8 cellular contexts compared by ENCODE assay signal in genomic region chr18:11980555-11981382, GRCh38. TPM values are rescaled to one million over a fixed set of nuclear protein-coding genes. Genes with fewer than 3 reads are reported as not detected.
DNase-seq lines count a peak whose midpoint lies in the region; ATAC-seq and TF ChIP-seq lines count a peak whose summit lies in the region.

No MANE protein-coding gene starts in this region.

- CTCF ChIA-PET in activated CD4-positive, alpha-beta memory T cell treated with anti-CD3 and anti-CD28 coated beads for 36 hours (lab: Charles Lee), result interaction anchor here (0.8 to 5.0 kb wide), 6 partner anchors 13 to 58 kb away, joined by 3 to 36 read pairs (median 5); no protein-coding TSS in a partner anchor

- peak overlapping the region in 57 of 59 donors; percentile 13 to 90 (median 76) for H3K27ac ChIP-seq in dorsolateral prefrontal cortex

- peaks cover 2% of the 10 kb centered on the region for H3K36me3 Mint-ChIP-seq in activated CD4-positive, alpha-beta memory T cell treated with anti-CD3 and anti-CD28 coated beads for 36 hours

- H3K27me3 Mint-ChIP-seq in activated CD4-positive, alpha-beta memory T cell treated with anti-CD3 and anti-CD28 coated beads for 36 hours, result peaks cover 7% of the 10 kb centered on the region

- peak overlapping the region; percentile 62 for H3K27ac Mint-ChIP-seq in activated CD4-positive, alpha-beta memory T cell treated with anti-CD3 and anti-CD28 coated beads for 36 hours

- H3K4me3 Mint-ChIP-seq in activated CD4-positive, alpha-beta memory T cell treated with anti-CD3 and anti-CD28 coated beads for 36 hours, result peak overlapping the region; percentile 76

- intact Hi-C loops in activated CD4-positive, alpha-beta memory T cell treated with anti-CD3 and anti-CD28 coated beads for 36 hours (cut with micrococcal nuclease), result loop anchor here (1.0 to 5.0 kb wide), 8 partner anchors 33 to 1453 kb away; partner anchors contain the start of genes AFG3L2, CEP76, CHMP1B and MPPE1
- intact Hi-C loops in dorsolateral prefrontal cortex (cut with DNase I) (loop anchor here (5.0 kb wide), 2 partner anchors 33 to 128 kb away; partner anchors contain the start of gene CHMP1B (in 1 of the 2)), lower leg skin (cut with DNase I; ENCODE audit: low total_unique reads) (loop anchor here (5.0 kb wide), 1 partner anchor 33 kb away; no protein-coding TSS in a partner anchor)

- POLR2A ChIA-PET in activated CD4-positive, alpha-beta memory T cell treated with anti-CD3 and anti-CD28 coated beads for 36 hours (lab: Charles Lee), result interaction anchor here (0.9 to 2.3 kb wide), 5 partner anchors 34 to 396 kb away, joined by 3 to 11 read pairs (median 5); partner anchors contain the start of genes AFG3L2 and MPPE1

- TF ChIP-seq POLR2A in lower leg skin (IDR thresholded peaks at IDR 0.05), result no peak

- no peaks in the 10 kb centered on the region for H3K9me3 Mint-ChIP-seq in activated CD4-positive, alpha-beta memory T cell treated with anti-CD3 and anti-CD28 coated beads for 36 hours

- H3K4me1 Mint-ChIP-seq in activated CD4-positive, alpha-beta memory T cell treated with anti-CD3 and anti-CD28 coated beads for 36 hours (ENCODE audit: low read depth), result peaks cover 16% of the 10 kb centered on the region

- DNase-seq in CD1c-positive myeloid dendritic cell (ENCODE audit: extremely low spot score) (peak; percentile 96), NCI-H748 (lab: John Stamatoyannopoulos, UW; ENCODE audit: unreplicated experiment) (peak; percentile 99), dorsolateral prefrontal cortex (peak; percentile 70 to 88 (median 78)), lower leg skin (ENCODE audit: low spot score in 2 of 2) (peak; percentile 98 to 100)
- DNase-seq in activated CD4-positive, alpha-beta memory T cell treated with anti-CD3 and anti-CD28 coated beads for 36 hours, result peak; percentile 99
- DNase-seq in stimulated activated CD4-positive, alpha-beta T cell treated with anti-CD3 and anti-CD28 coated beads, Interleukin-4, amount 100 ng/mL, for 4 hours, result peak; percentile 94 to 97

- 1 to 2% methylated on average over 15 to 50 of the region's 91 CpGs for WGBS in lower leg skin, 2 donors

- peak in 18 of 56 donors; percentile 8 to 42 (median 23) for TF ChIP-seq CTCF in dorsolateral prefrontal cortex (IDR thresholded peaks at IDR 0.05 in 54 of 56, conservative IDR thresholded peaks at IDR 0.05 in 2 of 56; ENCODE audit: low read depth in 1 of 56, partially characterized antibody in 56 of 56)
- peak in 1 of 3 donors; percentile 16 for TF ChIP-seq CTCF in lower leg skin (IDR thresholded peaks at IDR 0.05)

- ATAC-seq in GM19372 (IDR thresholded peaks at IDR 0.05; ENCODE audit: low read depth, unreplicated experiment) (peak; percentile 83), HG03521 (IDR thresholded peaks at IDR 0.05; ENCODE audit: unreplicated experiment) (peak; percentile 87)

- H3K27me3 ChIP-seq in dorsolateral prefrontal cortex, result peaks cover 0 to 14% (median 0%) of the 10 kb centered on the region in 45 donors

- H3K4me3 ChIP-seq in dorsolateral prefrontal cortex (peak overlapping the region; percentile 56 to 90 (median 74)), lower leg skin (ENCODE audit: low read depth, poor library complexity, severe bottlenecking) (peak overlapping the region; percentile 26)

RNA-seq across cellular contexts. Expression of gene IMPA2, which starts 0.5 kb away (rescaled TPM):
- 10 to 100 TPM; 20.3 to 21.6 TPM for total RNA-seq in activated CD4-positive, alpha-beta memory T cell treated with anti-CD3 and anti-CD28 coated beads for 36 hours
- 10 to 100 TPM in 45 of 120 experiments, 1 to 10 TPM in 75; 3.8 to 27.2 (median 9.1) TPM for total RNA-seq in dorsolateral prefrontal cortex
- 100 to 1,000 TPM; 227 to 572 (median 354) TPM for total RNA-seq in lower leg skin

Comparison
In these comparisons a context has a peak if more than half of its experiments do, and no peak if none do; other contexts are left out.
1. Peak in every context shown above with its lines: DNase-seq, ATAC-seq, H3K4me3 ChIP-seq and H3K27ac ChIP-seq.
2. RNA of gene IMPA2, which starts 0.5 kb away (total RNA-seq): 227 to 572 TPM in lower leg skin; 20.3 to 21.6 TPM in activated CD4-positive, alpha-beta memory T cell treated with anti-CD3 and anti-CD28 coated beads for 36 hours and 3.8 to 27.2 TPM in dorsolateral prefrontal cortex; every median in the first group is over 4 times any median in the second.